In genomic region chr9:70478963-70479641, GRCh38 we compare ENCODE assay signal across 15 cellular contexts.
A peak's percentile ranks its signal among the peaks of the same experiment; 100 is the strongest.
DNase-seq lines count a peak whose midpoint lies in the region; ATAC-seq and TF ChIP-seq lines count a peak whose summit lies in the region.
"Had no signal": no experiment of that assay in that cellular context is flagged by ENCODE, and none has a peak within 500 bp of the region (broad histone marks: within the 10 kb centered on the region; RNA-seq: fewer than 3 reads in every experiment).

No MANE protein-coding gene starts in this region.

- H3K4me1 ChIP-seq in mucosa of stomach (ENCODE audit: control insufficient read depth, insufficient read depth, low read length) (peaks cover 63% of the 10 kb centered on the region), upper lobe of left lung (peaks cover 66 to 87% (median 83%) of the 10 kb centered on the region in 4 donors)

- WGBS in upper lobe of left lung, 2 donors = 33 to 53% methylated on average over 3 of the region's 3 CpGs

- TF ChIP-seq EP300 in upper lobe of left lung (IDR thresholded peaks at IDR 0.05) = peak; percentile 83 to 99 (median 93)

- peak overlapping the region; percentile 90 to 97 (median 94) for H3K27ac ChIP-seq in upper lobe of left lung
- H3K27ac ChIP-seq: foreskin keratinocyte had no signal

- H3K36me3 ChIP-seq in mucosa of stomach (ENCODE audit: control insufficient read depth, insufficient read depth, low read length) = no peaks in the 10 kb centered on the region
- H3K36me3 ChIP-seq in upper lobe of left lung = no peaks in the 10 kb centered on the region

- peak; percentile 15 to 61 for ATAC-seq in upper lobe of left lung (ENCODE audit: low FRiP score in 2 of 2)
- ATAC-seq: natural killer cell treated with Interleukin-12 subunit alpha and Interleukin-12 subunit beta and Interleukin-15 and Interleukin-18, amount 100 ng/mL, for 72 hours; Panc1 had no signal

- intact Hi-C loops in posterior vena cava (cut with DNase I) = no loop called here

- peak overlapping the region; percentile 73 for H3K9ac ChIP-seq in mucosa of stomach (ENCODE audit: low read length)

- DNase-seq in DMS 273 (lab: John Stamatoyannopoulos, UW; ENCODE audit: unreplicated experiment) = peak; percentile 23
- no peak for DNase-seq in DMS 273 treated with DMSO at 0.1 percent for 48 hours (lab: John Stamatoyannopoulos, UW)
- DNase-seq in fibroblast of gingiva (ENCODE audit: low read depth) = peak; percentile 87
- DNase-seq in upper lobe of left lung = peak in 1 of 2 donors; percentile 86
- DNase-seq in EL = no peak
- no peak for DNase-seq in posterior vena cava (ENCODE audit: low spot score)
- no peak for DNase-seq in KG1 (lab: John Stamatoyannopoulos, UW)
- DNase-seq: 8988T; activated CD4-positive, CD25-positive, alpha-beta regulatory T cell treated with anti-CD3 and anti-CD28 coated beads, Interleukin-2, amount 50 U/mL, for 72 hours; activated naive CD4-positive, alpha-beta T cell treated with anti-CD3 and anti-CD28 coated beads, Interleukin-2, amount 50 U/mL, for 16 hours; NCI-H1105 treated with DMSO at 0.1 percent for 48 hours had no signal

- H3K4me3 ChIP-seq in mucosa of stomach (ENCODE audit: low read length) (no peak overlapping the region), upper lobe of left lung (peak overlapping the region in 3 of 4 donors; percentile 18 to 37 (median 25))

- peak in 1 of 4 donors; percentile 56 for TF ChIP-seq POLR2A in upper lobe of left lung (IDR thresholded peaks at IDR 0.05)

- no peaks in the 10 kb centered on the region for H3K27me3 ChIP-seq in mucosa of stomach (ENCODE audit: control insufficient read depth, insufficient read depth, low read length)
- H3K27me3 ChIP-seq in upper lobe of left lung = no peaks in the 10 kb centered on the region
- H3K27me3 ChIP-seq: foreskin keratinocyte had no signal

- TF ChIP-seq CTCF in upper lobe of left lung (IDR thresholded peaks at IDR 0.05) = no peak

- H3K9me3 ChIP-seq in mucosa of stomach (ENCODE audit: control insufficient read depth, low read length) (no peaks in the 10 kb centered on the region), upper lobe of left lung (no peaks in the 10 kb centered on the region)

Comparison
In these comparisons a context has a peak if more than half of its experiments do, and no peak if none do; other contexts are left out.
1. DNase-seq: peak in DMS 273 (single experiment) and fibroblast of gingiva (single experiment); none in DMS 273 treated with DMSO at 0.1 percent for 48 hours (single experiment), EL (single experiment), posterior vena cava (single experiment) and KG1 (single experiment).